8 cellular contexts compared by ENCODE assay signal in genomic region chr22:38792833-38793232, GRCh38. TPM values are rescaled to one million over a fixed set of nuclear protein-coding genes. Genes with fewer than 3 reads are reported as not detected.
DNase-seq lines count a peak whose midpoint lies in the region; ATAC-seq and TF ChIP-seq lines count a peak whose summit lies in the region.

No MANE protein-coding gene starts in this region.

- H3K27me3 ChIP-seq in BLaER1: no peaks in the 10 kb centered on the region
- peaks cover 25% of the 10 kb centered on the region for H3K27me3 ChIP-seq in KMS-11 (ENCODE audit: insufficient read depth, low read depth)
- no peaks in the 10 kb centered on the region for H3K27me3 ChIP-seq in mammary epithelial cell (ENCODE audit: insufficient read depth, low read length)

- CTCF ChIA-PET in mammary epithelial cell (lab: Charles Lee; ENCODE audit: low non-redundant PET): interaction anchor here (1.0 kb wide), 1 partner anchor 24 kb away, joined by 3 read pairs; no protein-coding TSS in a partner anchor

- no peaks in the 10 kb centered on the region for H3K36me3 Mint-ChIP-seq in naive thymus-derived CD8-positive, alpha-beta T cell

- peaks cover 12 to 28% (median 19%) of the 10 kb centered on the region in 4 donors for H3K4me1 Mint-ChIP-seq in naive thymus-derived CD8-positive, alpha-beta T cell

- DNase-seq in mammary epithelial cell (peak; percentile 68), AG08396 (ENCODE audit: low spot score) (no peak)
- DNase-seq in naive thymus-derived CD8-positive, alpha-beta T cell: no peak

- dilution Hi-C loops in mammary epithelial cell (cut with HindIII; ENCODE audit: low sequenced_read_pairs): no loop called here

- H2AFZ ChIP-seq in KMS-11 (ENCODE audit: low read depth): no peak overlapping the region
- peak overlapping the region; percentile 71 for H2AFZ ChIP-seq in mammary epithelial cell (ENCODE audit: low read depth, low read length)

- H3K9me3 Mint-ChIP-seq in naive thymus-derived CD8-positive, alpha-beta T cell: no peaks in the 10 kb centered on the region

- TF ChIP-seq CTCF in KMS-11 (conservative IDR thresholded peaks at IDR 0.05; ENCODE audit: low read depth, low read length): no peak
- no peak for TF ChIP-seq CTCF in mammary epithelial cell (conservative IDR thresholded peaks at IDR 0.05 in 1 of 2, IDR thresholded peaks at IDR 0.05 in 1 of 2; ENCODE audit: extremely low read depth in 1 of 2, insufficient read depth in 1 of 2, low read depth in 1 of 2, low read length in 2 of 2)

- H3K4me2 ChIP-seq in BLaER1: peak overlapping the region; percentile 97
- peak overlapping the region; percentile 77; the same call in 1 of the 2 replicates for H3K4me2 ChIP-seq in KMS-11
- peak overlapping the region; percentile 89 for H3K4me2 ChIP-seq in mammary epithelial cell (ENCODE audit: insufficient read depth, low read depth, low read length)

- H3K4me3 ChIP-seq in BLaER1 (peak overlapping the region; percentile 86), KMS-11 (IDR thresholded peaks at IDR 0.05; ENCODE audit: insufficient read depth, low read depth, low read length) (no peak overlapping the region), mammary epithelial cell (replicated peaks in 1 of 3; ENCODE audit: insufficient read depth in 1 of 3, low read depth in 2 of 3, low read length in 3 of 3) (peak overlapping the region; percentile 71 to 76 (median 76))

- BruUV-seq in mammary epithelial cell (replicated peaks; lab: Mats Ljungman, UMichigan): TSS peak; percentile 67

- H4K20me1 ChIP-seq in BLaER1 (no peaks in the 10 kb centered on the region), KMS-11 (ENCODE audit: insufficient read depth) (no peaks in the 10 kb centered on the region), mammary epithelial cell (ENCODE audit: insufficient read depth, low read length) (no peaks in the 10 kb centered on the region)

- intact Hi-C loops in mammary epithelial cell (cut with micrococcal nuclease): no loop called here

- H3K27ac ChIP-seq in BLaER1 (no peak overlapping the region), KMS-11 (no peak overlapping the region), mammary epithelial cell (ENCODE audit: insufficient read depth, low read depth, low read length) (peak overlapping the region; percentile 92)

- peak overlapping the region; percentile 82 to 97 (median 96) for H3K27ac Mint-ChIP-seq in naive thymus-derived CD8-positive, alpha-beta T cell

- POLR2A ChIA-PET in naive thymus-derived CD8-positive, alpha-beta T cell (lab: Charles Lee): interaction anchor here (0.6 to 2.2 kb wide), 6 partner anchors 10 to 914 kb away, joined by 3 to 15 read pairs (median 5); no protein-coding TSS in a partner anchor

- H3K4me1 ChIP-seq in BLaER1: peaks cover 18% of the 10 kb centered on the region
- peaks cover 6% of the 10 kb centered on the region for H3K4me1 ChIP-seq in KMS-11 (ENCODE audit: low read depth, poor library complexity, severe bottlenecking)
- H3K4me1 ChIP-seq in mammary epithelial cell (ENCODE audit: insufficient read depth, low read length): peaks cover 18% of the 10 kb centered on the region

- in situ Hi-C loops in mammary epithelial cell (cut with MboI; ENCODE audit: low sequenced_read_pairs in 2 of 2): no loop called here

- peak overlapping the region; percentile 79; the same call in 1 of the 2 replicates for H3K9ac ChIP-seq in BLaER1
- no peak overlapping the region for H3K9ac ChIP-seq in KMS-11
- peak overlapping the region; percentile 88 for H3K9ac ChIP-seq in mammary epithelial cell (ENCODE audit: insufficient read depth, low read length)

- H3K4me3 Mint-ChIP-seq in naive thymus-derived CD8-positive, alpha-beta T cell: peak overlapping the region; percentile 85 to 95 (median 91)

- H3K9me3 ChIP-seq in BLaER1 (no peaks in the 10 kb centered on the region), mammary epithelial cell (replicated peaks; ENCODE audit: insufficient read depth, low read length) (no peaks in the 10 kb centered on the region)

- ATAC-seq in naive thymus-derived CD8-positive, alpha-beta T cell: no peak
- ATAC-seq in GM21515 (IDR thresholded peaks at IDR 0.05; ENCODE audit: unreplicated experiment): no peak
- ATAC-seq in HG02610 (IDR thresholded peaks at IDR 0.05; ENCODE audit: unreplicated experiment): no peak
- ATAC-seq in HG02759 (IDR thresholded peaks at IDR 0.05; ENCODE audit: unreplicated experiment): no peak

- 17% methylated on average over 4 of the region's 4 CpGs for WGBS in mammary epithelial cell (ENCODE audit: low coverage, missing lambda C conversion rate)

- H3K27me3 Mint-ChIP-seq in naive thymus-derived CD8-positive, alpha-beta T cell: peaks cover 0 to 14% (median 3%) of the 10 kb centered on the region in 5 donors

- H3K79me2 ChIP-seq in KMS-11 (ENCODE audit: insufficient read depth, low read depth) (no peaks in the 10 kb centered on the region), mammary epithelial cell (ENCODE audit: insufficient read depth, low read length) (no peaks in the 10 kb centered on the region)

- H3K36me3 ChIP-seq in BLaER1 (peaks cover 17% of the 10 kb centered on the region), KMS-11 (ENCODE audit: insufficient read depth) (no peaks in the 10 kb centered on the region), mammary epithelial cell (ENCODE audit: insufficient read depth, low read length) (no peaks in the 10 kb centered on the region)

RNA-seq across cellular contexts. Expression of gene DNAL4, which starts 1.1 kb away (rescaled TPM):
- 10 to 100 TPM; 12.6 to 13.5 TPM for total RNA-seq in mammary epithelial cell
- polyA plus RNA-seq in mammary epithelial cell: 11.4 TPM
- 3.4 TPM for polyA minus RNA-seq in mammary epithelial cell
- 10 to 100 TPM in 1 of 2 experiments, 1 to 10 TPM in 1; 9.3 to 11.5 TPM for total RNA-seq in naive thymus-derived CD8-positive, alpha-beta T cell
- polyA plus RNA-seq in naive thymus-derived CD8-positive, alpha-beta T cell: 10 to 100 TPM; 11.2 to 14.7 (median 13.1) TPM

RNA-seq across cellular contexts. Expression of gene SUN2, which starts 37.0 kb away (rescaled TPM):
- 100 to 1,000 TPM in 1 of 2 donors, 10 to 100 TPM in 1; 70.3 to 106 TPM for total RNA-seq in mammary epithelial cell
- 39.1 TPM for polyA plus RNA-seq in mammary epithelial cell
- 142 TPM for polyA minus RNA-seq in mammary epithelial cell
- total RNA-seq in naive thymus-derived CD8-positive, alpha-beta T cell: 1,000 to 10,000 TPM; 1,061 to 1,073 TPM
- 100 to 1,000 TPM; 491 to 802 (median 518) TPM for polyA plus RNA-seq in naive thymus-derived CD8-positive, alpha-beta T cell

RNA-seq across cellular contexts. Expression of gene NPTXR, which starts 51.0 kb away (rescaled TPM):
- total RNA-seq in mammary epithelial cell: 1 to 10 TPM; 1.3 to 3.5 TPM
- polyA plus RNA-seq in mammary epithelial cell: 1.1 TPM
- 2.9 TPM for polyA minus RNA-seq in mammary epithelial cell
- total RNA-seq in naive thymus-derived CD8-positive, alpha-beta T cell: 10 to 100 TPM; 11.3 to 12.6 TPM
- polyA plus RNA-seq in naive thymus-derived CD8-positive, alpha-beta T cell: 1 to 10 TPM in 1 of 3 donors, under 1 TPM in 2; 0.73 to 1.1 (median 0.87) TPM

Comparison
In these comparisons a context has a peak if more than half of its experiments do, and no peak if none do; other contexts are left out.
1. RNA of gene SUN2, which starts 37.0 kb away (total RNA-seq): 1,061 to 1,073 TPM in naive thymus-derived CD8-positive, alpha-beta T cell; 70.3 to 106 TPM in mammary epithelial cell; every median in the first group is over 4 times any median in the second.
2. Peak in every context shown above with its lines, with median percentiles within 50 percentile points of each other: H3K4me2 ChIP-seq.